In the genomic region with DNA sequence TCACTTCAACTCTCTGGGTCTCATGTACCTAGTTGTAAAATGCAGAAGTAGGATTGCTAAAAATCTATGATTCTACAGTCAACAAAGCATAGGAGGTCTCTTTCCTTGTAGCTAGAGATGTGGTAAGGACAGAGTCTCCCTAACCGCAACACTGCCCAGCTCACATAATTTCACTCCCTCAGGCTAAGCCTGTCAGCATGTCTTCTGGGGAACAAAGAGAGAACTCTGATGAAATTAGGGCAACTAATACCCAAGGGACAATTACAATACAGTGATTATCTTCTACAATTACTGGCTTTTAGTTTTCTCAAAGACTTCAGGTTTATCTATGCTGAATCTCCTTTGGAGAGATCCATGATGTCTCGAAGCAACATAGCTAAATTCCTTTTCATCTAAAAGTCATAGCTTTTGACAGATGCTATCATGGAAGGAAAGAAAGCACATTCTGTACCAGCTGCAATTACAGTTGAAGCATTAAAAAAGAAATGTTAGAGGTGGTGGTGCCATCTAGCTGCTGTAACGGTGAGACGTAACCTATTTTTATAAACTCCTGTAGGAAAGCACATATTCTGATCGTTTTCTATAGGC, we compare ENCODE assay signal across 8 cellular contexts.
DNase-seq lines count a peak whose midpoint lies in the region; ATAC-seq and TF ChIP-seq lines count a peak whose summit lies in the region.

No MANE protein-coding gene starts in this region.

- no peak overlapping the region for H2BK5ac ChIP-seq in mesendoderm (ENCODE audit: low read length)

- no peak for DNase-seq in activated naive CD8-positive, alpha-beta T cell treated with anti-CD3 and anti-CD28 coated beads for 36 hours
- DNase-seq in activated naive CD8-positive, alpha-beta T cell treated with anti-CD3 and anti-CD28 coated beads, Interleukin-2, amount 50 U/mL, for 24 hours: no peak
- DNase-seq in NCI-H69 (lab: John Stamatoyannopoulos, UW) (peak; percentile 64), dedifferentiated amniotic fluid mesenchymal stem cell (ENCODE audit: extremely low spot score) (peak; percentile 77), mesendoderm (peak; percentile 75), cerebellar nuclear complex (lab: John Stamatoyannopoulos, UW) (no peak), lower leg skin (ENCODE audit: low spot score in 2 of 2) (no peak)

- ATAC-seq in activated naive CD8-positive, alpha-beta T cell treated with anti-CD3 and anti-CD28 coated beads, Interleukin-2, amount 50 U/mL, for 24 hours: no peak
- peak; percentile 29 for ATAC-seq in HG02678 (IDR thresholded peaks at IDR 0.05; ENCODE audit: unreplicated experiment)

- H3K4me2 ChIP-seq in mesendoderm (ENCODE audit: low read length): no peak overlapping the region

- no peak overlapping the region for H3K56ac ChIP-seq in mesendoderm (ENCODE audit: low read length)

- no peaks in the 10 kb centered on the region for H3K36me3 Mint-ChIP-seq in activated naive CD8-positive, alpha-beta T cell treated with anti-CD3 and anti-CD28 coated beads for 36 hours
- no peaks in the 10 kb centered on the region for H3K36me3 Mint-ChIP-seq in activated naive CD8-positive, alpha-beta T cell treated with anti-CD3 and anti-CD28 coated beads, Interleukin-2, amount 50 U/mL, for 24 hours (ENCODE audit: low read depth)

- no peaks in the 10 kb centered on the region for H3K27me3 ChIP-seq in mesendoderm (ENCODE audit: insufficient read depth, low read length, poor library complexity)

- no peak overlapping the region for H2BK120ac ChIP-seq in mesendoderm (ENCODE audit: low read depth, low read length)

- no peaks in the 10 kb centered on the region for H3K4me1 ChIP-seq in mesendoderm (ENCODE audit: control insufficient read depth, low read depth, low read length)

- no peak overlapping the region for H4K8ac ChIP-seq in mesendoderm (ENCODE audit: low read depth, low read length)

- peak overlapping the region; percentile 65 for H3K27ac Mint-ChIP-seq in activated naive CD8-positive, alpha-beta T cell treated with anti-CD3 and anti-CD28 coated beads for 36 hours
- no peak overlapping the region for H3K27ac Mint-ChIP-seq in activated naive CD8-positive, alpha-beta T cell treated with anti-CD3 and anti-CD28 coated beads, Interleukin-2, amount 50 U/mL, for 24 hours

- no peak for TF ChIP-seq POLR2A in lower leg skin (IDR thresholded peaks at IDR 0.05)

- TF ChIP-seq CTCF in lower leg skin (IDR thresholded peaks at IDR 0.05): no peak

- H3K79me2 ChIP-seq in mesendoderm (ENCODE audit: control insufficient read depth, insufficient read depth, low read length): no peaks in the 10 kb centered on the region

- H3K36me3 ChIP-seq in mesendoderm (ENCODE audit: control insufficient read depth, insufficient read depth, low read length): no peaks in the 10 kb centered on the region

- H3K18ac ChIP-seq in mesendoderm (ENCODE audit: low read length): no peak overlapping the region

- no peak overlapping the region for H4K5ac ChIP-seq in mesendoderm (ENCODE audit: low read length)

- peaks cover 21% of the 10 kb centered on the region for H3K4me1 Mint-ChIP-seq in activated naive CD8-positive, alpha-beta T cell treated with anti-CD3 and anti-CD28 coated beads for 36 hours
- H3K4me1 Mint-ChIP-seq in activated naive CD8-positive, alpha-beta T cell treated with anti-CD3 and anti-CD28 coated beads, Interleukin-2, amount 50 U/mL, for 24 hours: peaks cover 16% of the 10 kb centered on the region

- H2AK5ac ChIP-seq in mesendoderm (ENCODE audit: low read length): no peak overlapping the region

- intact Hi-C loops in lower leg skin (cut with DNase I; ENCODE audit: low total_unique reads): no loop called here

- H3K79me1 ChIP-seq in mesendoderm (ENCODE audit: low read length): no peaks in the 10 kb centered on the region

- H3K4me3 ChIP-seq in mesendoderm (ENCODE audit: low read length) (no peak overlapping the region), lower leg skin (ENCODE audit: low read depth, poor library complexity, severe bottlenecking) (no peak overlapping the region)

- no peak overlapping the region for H3K27ac ChIP-seq in mesendoderm (ENCODE audit: low read depth, low read length)

- H3K9me3 Mint-ChIP-seq in activated naive CD8-positive, alpha-beta T cell treated with anti-CD3 and anti-CD28 coated beads for 36 hours: peaks cover 5% of the 10 kb centered on the region
- H3K9me3 Mint-ChIP-seq in activated naive CD8-positive, alpha-beta T cell treated with anti-CD3 and anti-CD28 coated beads, Interleukin-2, amount 50 U/mL, for 24 hours: peaks cover 5% of the 10 kb centered on the region

- no peak overlapping the region for H3K4me3 Mint-ChIP-seq in activated naive CD8-positive, alpha-beta T cell treated with anti-CD3 and anti-CD28 coated beads for 36 hours
- H3K4me3 Mint-ChIP-seq in activated naive CD8-positive, alpha-beta T cell treated with anti-CD3 and anti-CD28 coated beads, Interleukin-2, amount 50 U/mL, for 24 hours: no peak overlapping the region

- no CpG with 5 or more reads among the region's 5 CpGs for WGBS in mesendoderm (ENCODE audit: extremely low coverage, insufficient coverage, low lambda C conversion rate)
- WGBS in lower leg skin, 2 donors: 7 to 14% methylated on average over 5 of the region's 5 CpGs

- no peak overlapping the region for H3K9ac ChIP-seq in mesendoderm (ENCODE audit: low read length)

- H3K4ac ChIP-seq in mesendoderm (ENCODE audit: low read depth, low read length): no peak overlapping the region

- H3K27me3 Mint-ChIP-seq in activated naive CD8-positive, alpha-beta T cell treated with anti-CD3 and anti-CD28 coated beads for 36 hours: peaks cover 8% of the 10 kb centered on the region
- H3K27me3 Mint-ChIP-seq in activated naive CD8-positive, alpha-beta T cell treated with anti-CD3 and anti-CD28 coated beads, Interleukin-2, amount 50 U/mL, for 24 hours: no peaks in the 10 kb centered on the region

- H3K23ac ChIP-seq in mesendoderm (ENCODE audit: low read length): no peak overlapping the region

- H2BK15ac ChIP-seq in mesendoderm (replicated peaks; ENCODE audit: low read depth): no peak overlapping the region

Comparison
In these comparisons a context has a peak if more than half of its experiments do, and no peak if none do; other contexts are left out.
1. DNase-seq: peak in NCI-H69 (single experiment), dedifferentiated amniotic fluid mesenchymal stem cell (single experiment) and mesendoderm (single experiment); none in activated naive CD8-positive, alpha-beta T cell treated with anti-CD3 and anti-CD28 coated beads for 36 hours (single experiment), activated naive CD8-positive, alpha-beta T cell treated with anti-CD3 and anti-CD28 coated beads, Interleukin-2, amount 50 U/mL, for 24 hours (single experiment), cerebellar nuclear complex (0 of 2) and lower leg skin (0 of 2).